In genomic region chr3:136861890-136862610, GRCh38 we compare ENCODE assay signal across 1 cellular context.
TF ChIP-seq lines count a peak whose summit lies in the region.

NCK1 (plus strand) TSS chr3:136862208; CDS start chr3:136928002, 65,794 bp downstream.

TF ChIP-seq in GM12878, 131 proteins besides CTCF, POLR2A, EP300 and RAD21 (continued from another document):
- peak; percentile 69; the same call in 1 of the 2 replicates for TF ChIP-seq IRF3 (IDR thresholded peaks at IDR 0.05)
- peak; percentile 85 for TF ChIP-seq CHD2 (IDR thresholded peaks at IDR 0.05; ENCODE audit: borderline replicate concordance, low read depth, low read length)
- TF ChIP-seq NBN (IDR thresholded peaks at IDR 0.05), result peak; percentile 58; the same call in 1 of the 2 replicates
- no peak for TF ChIP-seq PAX8 (IDR thresholded peaks at IDR 0.05)
- TF ChIP-seq ZNF622 (IDR thresholded peaks at IDR 0.05), result no peak
- TF ChIP-seq GATAD2B (conservative IDR thresholded peaks at IDR 0.05; ENCODE audit: low read depth), result peak; percentile 72
- TF ChIP-seq MTA3 (IDR thresholded peaks at IDR 0.05; ENCODE audit: borderline replicate concordance, low read length), result no peak
- TF ChIP-seq ATF2 (IDR thresholded peaks at IDR 0.05; ENCODE audit: low read length), result no peak
- no peak for TF ChIP-seq CBX3 (IDR thresholded peaks at IDR 0.05; ENCODE audit: borderline replicate concordance, low read depth)
- no peak for TF ChIP-seq ESRRA (IDR thresholded peaks at IDR 0.05; ENCODE audit: low read length)
- peak; percentile 31; the same call in 1 of the 2 replicates for TF ChIP-seq SIN3A (IDR thresholded peaks at IDR 0.05; ENCODE audit: low read depth, low read length)
- TF ChIP-seq GABPA (IDR thresholded peaks at IDR 0.05; ENCODE audit: low read depth), result peak; percentile 42
- TF ChIP-seq TBL1XR1 (IDR thresholded peaks at IDR 0.05; ENCODE audit: low read depth, low read length), result 0 out of 2 replicates have a peak, but pooled peaks have one; percentile 14
- peak; percentile 77 for TF ChIP-seq IKZF1 (conservative IDR thresholded peaks at IDR 0.05)
- TF ChIP-seq STAT3 (IDR thresholded peaks at IDR 0.05; ENCODE audit: low read depth, low read length), result no peak
- no peak for TF ChIP-seq ZNF207 (IDR thresholded peaks at IDR 0.05; ENCODE audit: borderline replicate concordance)
- TF ChIP-seq BRCA1 (IDR thresholded peaks at IDR 0.05; ENCODE audit: low read depth, low read length), result 0 out of 2 replicates have a peak, but pooled peaks have one; percentile 14
- peak in 1 of 2 experiments; percentile 58; a peak in 1 of 3 replicates for TF ChIP-seq EGR1 (IDR thresholded peaks at IDR 0.05; ENCODE audit: borderline replicate concordance in 1 of 2, low read depth in 2 of 2, low read length in 2 of 2)
- 0 out of 4 replicates have a peak, but pooled peaks of 1 of the 2 experiments have one; percentile 1 for TF ChIP-seq SRF (IDR thresholded peaks at IDR 0.05; ENCODE audit: low read depth in 2 of 2, low read length in 2 of 2)
- TF ChIP-seq NR2F1 (conservative IDR thresholded peaks at IDR 0.05), result 0 out of 2 replicates have a peak, but pooled peaks have one; percentile 52
- TF ChIP-seq KDM1A (IDR thresholded peaks at IDR 0.05; ENCODE audit: borderline replicate concordance), result no peak
- no peak for TF ChIP-seq HSF1 (IDR thresholded peaks at IDR 0.05; ENCODE audit: low read depth, low read length)
- TF ChIP-seq YY1 (IDR thresholded peaks at IDR 0.05; ENCODE audit: low read depth, low read length), result peak; percentile 88
- TF ChIP-seq ATF7 (IDR thresholded peaks at IDR 0.05; ENCODE audit: low read depth), result no peak
- TF ChIP-seq RBBP5 (conservative IDR thresholded peaks at IDR 0.05), result 0 out of 2 replicates have a peak, but pooled peaks have one; percentile 41
- peak; percentile 78; the same call in 1 of the 2 replicates for TF ChIP-seq CREM (IDR thresholded peaks at IDR 0.05; ENCODE audit: low read depth)
- TF ChIP-seq NFIC (IDR thresholded peaks at IDR 0.05; ENCODE audit: low read depth, low read length), result no peak
- peak; percentile 98 for TF ChIP-seq PKNOX1 (IDR thresholded peaks at IDR 0.05)
- TF ChIP-seq TAF1 (IDR thresholded peaks at IDR 0.05; ENCODE audit: borderline replicate concordance, low read depth, low read length), result peak; percentile 90
- peak; percentile 56 for TF ChIP-seq CEBPZ (IDR thresholded peaks at IDR 0.05; ENCODE audit: low read depth, low read length)
- no peak for TF ChIP-seq ZBTB4 (CRISPR knock-in tag; IDR thresholded peaks at IDR 0.05)
- peak; percentile 80; the same call in 1 of the 2 replicates for TF ChIP-seq SMAD5 (IDR thresholded peaks at IDR 0.05; ENCODE audit: low read depth)
- no peak for TF ChIP-seq CEBPB (IDR thresholded peaks at IDR 0.05; ENCODE audit: borderline replicate concordance in 1 of 2, low read depth in 2 of 2, low read length in 2 of 2)
- TF ChIP-seq SREBF2 (IDR thresholded peaks at IDR 0.05; ENCODE audit: low read length), result no peak
- peak; percentile 64; the same call in 1 of the 2 replicates for TF ChIP-seq CBFB (IDR thresholded peaks at IDR 0.05; ENCODE audit: low read depth)
- no peak for TF ChIP-seq MEF2A (IDR thresholded peaks at IDR 0.05; ENCODE audit: insufficient read depth, low read depth, low read length)
- TF ChIP-seq FOXM1 (IDR thresholded peaks at IDR 0.05; ENCODE audit: low read depth, low read length), result no peak
- TF ChIP-seq RCOR1 (conservative IDR thresholded peaks at IDR 0.05; ENCODE audit: low read depth, low read length), result no peak
- peak; percentile 9 for TF ChIP-seq RUNX3 (IDR thresholded peaks at IDR 0.05; ENCODE audit: low read length)
- TF ChIP-seq RELA (IDR thresholded peaks at IDR 0.05; ENCODE audit: borderline replicate concordance, partially characterized antibody), result peak; percentile 52
- TF ChIP-seq KAT2A (conservative IDR thresholded peaks at IDR 0.05; ENCODE audit: control insufficient read depth, low read depth, low read length), result no peak
- peak; percentile 38; the same call in 1 of the 2 replicates for TF ChIP-seq TCF12 (IDR thresholded peaks at IDR 0.05; ENCODE audit: low read depth, low read length)
- peak; percentile 90 for TF ChIP-seq DPF2 (IDR thresholded peaks at IDR 0.05)
- peak; percentile 87 for TF ChIP-seq HDGF (IDR thresholded peaks at IDR 0.05)
- TF ChIP-seq E2F8 (IDR thresholded peaks at IDR 0.05; ENCODE audit: low read depth, partially characterized antibody), result no peak
- peak; percentile 80 for TF ChIP-seq MYC (IDR thresholded peaks at IDR 0.05; ENCODE audit: insufficient read depth, insufficient read length, insufficient replicate concordance, low read length, severe bottlenecking)
- TF ChIP-seq SIX5 (IDR thresholded peaks at IDR 0.05; ENCODE audit: low read depth, low read length, severe bottlenecking), result no peak
- TF ChIP-seq IKZF2 (IDR thresholded peaks at IDR 0.05), result 0 out of 4 replicates have a peak, but pooled peaks of 1 of the 2 experiments have one; percentile 4
- TF ChIP-seq MXI1 (IDR thresholded peaks at IDR 0.05; ENCODE audit: low read depth, low read length), result peak; percentile 86
- peak; percentile 26 for TF ChIP-seq FOS (IDR thresholded peaks at IDR 0.05; ENCODE audit: borderline replicate concordance, extremely low read depth, insufficient read length)
- TF ChIP-seq RB1 (IDR thresholded peaks at IDR 0.05; ENCODE audit: borderline replicate concordance), result no peak
- peak; percentile 46; the same call in 1 of the 2 replicates for TF ChIP-seq RFX5 (IDR thresholded peaks at IDR 0.05; ENCODE audit: low read depth, low read length)
- TF ChIP-seq BHLHE40 (IDR thresholded peaks at IDR 0.05; ENCODE audit: borderline replicate concordance in 1 of 2, low read depth in 2 of 2, low read length in 1 of 2), result peak; percentile 86 to 95
- TF ChIP-seq HCFC1 (IDR thresholded peaks at IDR 0.05; ENCODE audit: low read length), result no peak
- no peak for TF ChIP-seq RAD51 (IDR thresholded peaks at IDR 0.05)
- no peak for TF ChIP-seq SMC3 (IDR thresholded peaks at IDR 0.05; ENCODE audit: borderline replicate concordance, low read length)
- no peak for TF ChIP-seq NFXL1 (IDR thresholded peaks at IDR 0.05; ENCODE audit: borderline replicate concordance)
TF ChIP-seq in GM12878: peak in this region for 54.
